8 cellular contexts compared by ENCODE assay signal in the genomic region with DNA sequence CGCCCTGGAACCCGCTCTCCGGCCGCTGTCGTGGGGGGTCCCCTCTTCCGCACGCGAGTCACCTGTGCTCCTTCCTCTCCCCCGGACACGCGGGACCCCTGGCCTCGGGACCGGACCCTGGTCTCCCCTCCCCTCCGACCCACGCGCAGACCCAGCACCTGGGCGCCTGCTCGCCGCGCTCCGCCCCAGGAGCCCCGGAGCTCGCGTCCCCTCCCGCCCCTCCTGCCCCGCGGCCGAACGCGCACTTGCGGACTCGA. TPM values are rescaled to one million over a fixed set of nuclear protein-coding genes. Genes with fewer than 3 reads are reported as not detected.
DNase-seq lines count a peak whose midpoint lies in the region; ATAC-seq and TF ChIP-seq lines count a peak whose summit lies in the region.

No MANE protein-coding gene starts in this region.

- no peaks in the 10 kb centered on the region for H3K79me2 ChIP-seq in KMS-11 (ENCODE audit: insufficient read depth, low read depth)
- peaks cover 8% of the 10 kb centered on the region for H3K79me2 ChIP-seq in neural cell (replicated peaks; ENCODE audit: insufficient read depth, low read length)

- H3F3A ChIP-seq in neural cell (ENCODE audit: insufficient read depth, low read length, poor library complexity, severe bottlenecking) = no peaks in the 10 kb centered on the region

- TF ChIP-seq CTCF in AG04450 (IDR thresholded peaks at IDR 0.05; ENCODE audit: low read depth, low read length) = no peak
- no peak for TF ChIP-seq CTCF in KMS-11 (conservative IDR thresholded peaks at IDR 0.05; ENCODE audit: low read depth, low read length)
- no peak for TF ChIP-seq CTCF in neural cell (IDR thresholded peaks at IDR 0.05; ENCODE audit: poor library complexity, severe bottlenecking)

- no peak for ATAC-seq in GM18861 (IDR thresholded peaks at IDR 0.05; ENCODE audit: unreplicated experiment)

- peaks cover 0 to 8% (median 3%) of the 10 kb centered on the region in 6 donors for H3K9me3 Mint-ChIP-seq in immature natural killer cell

- H3K4me1 ChIP-seq in KMS-11 (ENCODE audit: low read depth, poor library complexity, severe bottlenecking) (no peaks in the 10 kb centered on the region), ectodermal cell (ENCODE audit: control insufficient read depth, insufficient read depth, low read length) (peaks cover 12% of the 10 kb centered on the region)

- H3K36me3 ChIP-seq in KMS-11 (ENCODE audit: insufficient read depth) (no peaks in the 10 kb centered on the region), ectodermal cell (ENCODE audit: control insufficient read depth, insufficient read depth, low read length) (no peaks in the 10 kb centered on the region), neural cell (ENCODE audit: insufficient read depth, low read length) (no peaks in the 10 kb centered on the region)

- H3K27ac Mint-ChIP-seq in immature natural killer cell = no peak overlapping the region

- peaks cover 9% of the 10 kb centered on the region for H3K27me3 ChIP-seq in AG04450 (ENCODE audit: control insufficient read depth, insufficient read depth, low read length)
- no peaks in the 10 kb centered on the region for H3K27me3 ChIP-seq in KMS-11 (ENCODE audit: insufficient read depth, low read depth)
- H3K27me3 ChIP-seq in ectodermal cell (ENCODE audit: control insufficient read depth, insufficient read depth, low read length, poor library complexity, severe bottlenecking) = peaks cover 53% of the 10 kb centered on the region
- H3K27me3 ChIP-seq in neural cell (ENCODE audit: insufficient read depth, low read depth, low read length) = peaks cover 8% of the 10 kb centered on the region

- H3K4me3 ChIP-seq in AG04450 (ENCODE audit: low read depth, low read length) (peak overlapping the region; percentile 69), KMS-11 (IDR thresholded peaks at IDR 0.05; ENCODE audit: insufficient read depth, low read depth, low read length) (no peak overlapping the region), ectodermal cell (ENCODE audit: insufficient read depth, low read depth, low read length) (peak overlapping the region; percentile 61), neural cell (ENCODE audit: low read length) (peak overlapping the region; percentile 78)

- H3K27me3 Mint-ChIP-seq in immature natural killer cell (ENCODE audit: low read depth in 3 of 3) = peaks cover 4 to 6% (median 6%) of the 10 kb centered on the region in 3 donors

- H3K9me2 ChIP-seq in neural cell (ENCODE audit: insufficient read depth, low read length) = no peaks in the 10 kb centered on the region

- POLR2A ChIA-PET in AG04450 (lab: Yijun Ruan, JAX) = no interaction called here

- 6 to 7% methylated on average over 32 of the region's 32 CpGs for WGBS in ectodermal cell, 2 experiments

- peak overlapping the region; percentile 27; the same call in 1 of the 2 replicates for H3K9ac ChIP-seq in KMS-11
- H3K9ac ChIP-seq in neural cell (ENCODE audit: low read length) = peak overlapping the region; percentile 64

- peaks cover 6 to 12% (median 7%) of the 10 kb centered on the region in 3 donors for H3K36me3 Mint-ChIP-seq in immature natural killer cell

- DNase-seq in AG04450 (ENCODE audit: low read depth, low spot score) (no peak), NCI-H226 (no peak), immature natural killer cell (no peak)
- DNase-seq in stimulated activated naive CD4-positive, alpha-beta T cell (lab: John Stamatoyannopoulos, UW) = no peak

- peaks cover 6 to 11% of the 10 kb centered on the region in 2 donors for H3K4me1 Mint-ChIP-seq in immature natural killer cell

- H2AFZ ChIP-seq in KMS-11 (ENCODE audit: low read depth) (peak overlapping the region; percentile 64; the same call in 1 of the 2 replicates), neural cell (ENCODE audit: low read depth, low read length) (no peak overlapping the region)

- CTCF ChIA-PET in AG04450 (lab: Charles Lee) = no interaction called here

- H3K4me2 ChIP-seq in KMS-11 = peak overlapping the region; percentile 54
- peak overlapping the region; percentile 53 for H3K4me2 ChIP-seq in neural cell (ENCODE audit: low read length)

- TF ChIP-seq RAD21 in neural cell (conservative IDR thresholded peaks at IDR 0.05) = no peak

- H3K27ac ChIP-seq in AG04450 (ENCODE audit: low read depth, low read length) (no peak overlapping the region), KMS-11 (no peak overlapping the region), ectodermal cell (ENCODE audit: insufficient read depth, low read depth, low read length, poor library complexity, severe bottlenecking) (no peak overlapping the region), neural cell (ENCODE audit: low read length) (no peak overlapping the region)

- peak overlapping the region in 2 of 5 donors; percentile 27 to 55 for H3K4me3 Mint-ChIP-seq in immature natural killer cell

- no peaks in the 10 kb centered on the region for H4K20me1 ChIP-seq in KMS-11 (ENCODE audit: insufficient read depth)
- no peaks in the 10 kb centered on the region for H4K20me1 ChIP-seq in neural cell (ENCODE audit: insufficient read depth)

- H3K9me3 ChIP-seq in AG04450 (ENCODE audit: control insufficient read depth, insufficient read depth, low read length) = peaks cover 29% of the 10 kb centered on the region
- H3K9me3 ChIP-seq in ectodermal cell (ENCODE audit: control insufficient read depth, low read length) = no peaks in the 10 kb centered on the region
- no peaks in the 10 kb centered on the region for H3K9me3 ChIP-seq in neural cell (ENCODE audit: low read length)

- no peak for TF ChIP-seq EP300 in neural cell (conservative IDR thresholded peaks at IDR 0.05; ENCODE audit: poor library complexity, severe bottlenecking)

TF ChIP-seq in neural cell, 6 proteins besides CTCF, POLR2A, EP300 and RAD21:
- TF ChIP-seq, protein P1, sequence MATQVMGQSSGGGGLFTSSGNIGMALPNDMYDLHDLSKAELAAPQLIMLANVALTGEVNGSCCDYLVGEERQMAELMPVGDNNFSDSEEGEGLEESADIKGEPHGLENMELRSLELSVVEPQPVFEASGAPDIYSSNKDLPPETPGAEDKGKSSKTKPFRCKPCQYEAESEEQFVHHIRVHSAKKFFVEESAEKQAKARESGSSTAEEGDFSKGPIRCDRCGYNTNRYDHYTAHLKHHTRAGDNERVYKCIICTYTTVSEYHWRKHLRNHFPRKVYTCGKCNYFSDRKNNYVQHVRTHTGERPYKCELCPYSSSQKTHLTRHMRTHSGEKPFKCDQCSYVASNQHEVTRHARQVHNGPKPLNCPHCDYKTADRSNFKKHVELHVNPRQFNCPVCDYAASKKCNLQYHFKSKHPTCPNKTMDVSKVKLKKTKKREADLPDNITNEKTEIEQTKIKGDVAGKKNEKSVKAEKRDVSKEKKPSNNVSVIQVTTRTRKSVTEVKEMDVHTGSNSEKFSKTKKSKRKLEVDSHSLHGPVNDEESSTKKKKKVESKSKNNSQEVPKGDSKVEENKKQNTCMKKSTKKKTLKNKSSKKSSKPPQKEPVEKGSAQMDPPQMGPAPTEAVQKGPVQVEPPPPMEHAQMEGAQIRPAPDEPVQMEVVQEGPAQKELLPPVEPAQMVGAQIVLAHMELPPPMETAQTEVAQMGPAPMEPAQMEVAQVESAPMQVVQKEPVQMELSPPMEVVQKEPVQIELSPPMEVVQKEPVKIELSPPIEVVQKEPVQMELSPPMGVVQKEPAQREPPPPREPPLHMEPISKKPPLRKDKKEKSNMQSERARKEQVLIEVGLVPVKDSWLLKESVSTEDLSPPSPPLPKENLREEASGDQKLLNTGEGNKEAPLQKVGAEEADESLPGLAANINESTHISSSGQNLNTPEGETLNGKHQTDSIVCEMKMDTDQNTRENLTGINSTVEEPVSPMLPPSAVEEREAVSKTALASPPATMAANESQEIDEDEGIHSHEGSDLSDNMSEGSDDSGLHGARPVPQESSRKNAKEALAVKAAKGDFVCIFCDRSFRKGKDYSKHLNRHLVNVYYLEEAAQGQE (IDR thresholded peaks at IDR 0.05; ENCODE audit: borderline replicate concordance) = no peak
TF ChIP-seq in neural cell: peak in this region for 0.

RNA-seq across cellular contexts. Expression of gene RAB40B, which starts 0.8 kb away (rescaled TPM):
- polyA plus RNA-seq in AG04450 (2011; rRNA removed) (5.4 and 7.2 TPM in 2 replicates), neural cell (37.2 and 37.8 TPM in 2 replicates), immature natural killer cell (1 to 10 TPM; 3.1 to 4.4 (median 3.9) TPM)
- polyA minus RNA-seq in AG04450 (2011; rRNA and poly(A)+ RNA removed) = 1.2 and 3.1 TPM in 2 replicates
- polyA plus RNA-seq in ectodermal cell (2013, experiment 1 of 4) = 9.3 TPM
- polyA plus RNA-seq in ectodermal cell (2013, experiment 2 of 4) = 8.5 TPM
- polyA plus RNA-seq in ectodermal cell (2013, experiment 3 of 4) = 4.9 TPM
- 10.9 TPM for polyA plus RNA-seq in ectodermal cell (2013, experiment 4 of 4)
- polyA minus RNA-seq in neural cell = 17.7 and 21.4 TPM in 2 replicates

RNA-seq across cellular contexts. Expression of gene FN3KRP, which starts 18.8 kb away (rescaled TPM):
- polyA plus RNA-seq in AG04450 (2011; rRNA removed) (15.1 and 16.4 TPM in 2 replicates), neural cell (28.8 and 32.7 TPM in 2 replicates), immature natural killer cell (10 to 100 TPM; 23.7 to 76.6 (median 47.3) TPM)
- 7.5 and 9.5 TPM in 2 replicates for polyA minus RNA-seq in AG04450 (2011; rRNA and poly(A)+ RNA removed)
- 42.8 TPM for polyA plus RNA-seq in ectodermal cell (2013, experiment 1 of 4)
- polyA plus RNA-seq in ectodermal cell (2013, experiment 2 of 4) = 46.7 TPM
- 34.1 TPM for polyA plus RNA-seq in ectodermal cell (2013, experiment 3 of 4)
- 37.2 TPM for polyA plus RNA-seq in ectodermal cell (2013, experiment 4 of 4)
- polyA minus RNA-seq in neural cell = 22.0 and 24.6 TPM in 2 replicates

RNA-seq across cellular contexts. Expression of gene FN3K, which starts 37.7 kb away (rescaled TPM):
- 1.6 TPM in 2 replicates for polyA plus RNA-seq in AG04450 (2011; rRNA removed)
- 1.9 and 2.0 TPM in 2 replicates for polyA minus RNA-seq in AG04450 (2011; rRNA and poly(A)+ RNA removed)
- 24.8 TPM for polyA plus RNA-seq in ectodermal cell (2013, experiment 1 of 4)
- 26.3 TPM for polyA plus RNA-seq in ectodermal cell (2013, experiment 2 of 4)
- polyA plus RNA-seq in ectodermal cell (2013, experiment 3 of 4) = 20.3 TPM
- polyA plus RNA-seq in ectodermal cell (2013, experiment 4 of 4) = 18.9 TPM
- polyA plus RNA-seq in neural cell = 6.0 and 8.3 TPM in 2 replicates
- 14.6 and 17.6 TPM in 2 replicates for polyA minus RNA-seq in neural cell
- 1 to 10 TPM in 1 of 3 donors, under 1 TPM in 2; 0.18 to 1.1 (median 0.50) TPM for polyA plus RNA-seq in immature natural killer cell

RNA-seq across cellular contexts. Expression of gene WDR45B, which starts 49.5 kb away (rescaled TPM):
- polyA plus RNA-seq in AG04450 (2011; rRNA removed) = 105 and 108 TPM in 2 replicates
- polyA minus RNA-seq in AG04450 (2011; rRNA and poly(A)+ RNA removed) = 43.0 and 51.4 TPM in 2 replicates
- polyA plus RNA-seq in ectodermal cell (2013, experiment 1 of 4) = 91.6 TPM
- polyA plus RNA-seq in ectodermal cell (2013, experiment 2 of 4) = 92.5 TPM
- polyA plus RNA-seq in ectodermal cell (2013, experiment 3 of 4) = 82.7 TPM
- polyA plus RNA-seq in ectodermal cell (2013, experiment 4 of 4) = 87.9 TPM
- 131 and 137 TPM in 2 replicates for polyA plus RNA-seq in neural cell
- 77.9 and 84.2 TPM in 2 replicates for polyA minus RNA-seq in neural cell
- 10 to 100 TPM; 34.3 to 65.5 (median 48.9) TPM for polyA plus RNA-seq in immature natural killer cell

RNA-seq across cellular contexts. Expression of gene TBCD, which starts 54.1 kb away (rescaled TPM):
- polyA plus RNA-seq in AG04450 (2011; rRNA removed) = 28.5 and 39.8 TPM in 2 replicates
- polyA minus RNA-seq in AG04450 (2011; rRNA and poly(A)+ RNA removed) = 38.0 and 42.9 TPM in 2 replicates
- 117 TPM for polyA plus RNA-seq in ectodermal cell (2013, experiment 1 of 4)
- polyA plus RNA-seq in ectodermal cell (2013, experiment 2 of 4) = 126 TPM
- polyA plus RNA-seq in ectodermal cell (2013, experiment 3 of 4) = 95.6 TPM
- polyA plus RNA-seq in ectodermal cell (2013, experiment 4 of 4) = 97.8 TPM
- 64.8 and 67.2 TPM in 2 replicates for polyA plus RNA-seq in neural cell
- 64.2 and 85.9 TPM in 2 replicates for polyA minus RNA-seq in neural cell
- 100 to 1,000 TPM in 1 of 3 donors, 10 to 100 TPM in 2; 70.2 to 142 (median 99.7) TPM for polyA plus RNA-seq in immature natural killer cell
